9 cellular contexts compared by ENCODE assay signal in the genomic region with DNA sequence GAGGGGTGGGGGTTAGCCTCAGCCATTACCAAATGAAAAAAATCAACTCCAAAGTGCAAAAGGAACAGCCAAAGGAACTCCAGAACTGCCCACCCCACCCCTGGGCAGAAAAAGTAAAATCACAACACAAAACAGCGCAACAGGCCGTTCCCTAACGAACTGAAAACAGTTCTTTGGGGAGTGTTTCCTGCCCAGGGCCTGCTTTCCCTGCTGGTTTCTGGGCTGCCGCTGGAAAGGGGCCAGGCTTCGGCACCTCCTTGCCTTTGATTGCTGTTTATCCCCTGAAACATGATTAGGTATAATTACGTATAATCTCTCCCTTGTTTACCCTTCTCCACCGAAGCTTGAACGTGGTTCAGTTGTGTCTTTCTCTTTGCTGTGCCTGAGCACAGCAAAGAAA. TPM values are rescaled to one million over a fixed set of nuclear protein-coding genes. Genes with fewer than 3 reads are reported as not detected.
DNase-seq lines count a peak whose midpoint lies in the region; ATAC-seq and TF ChIP-seq lines count a peak whose summit lies in the region.
"Had no signal": no experiment of that assay in that cellular context is flagged by ENCODE, and none has a peak within 500 bp of the region (broad histone marks: within the 10 kb centered on the region; RNA-seq: fewer than 3 reads in every experiment).

No MANE protein-coding gene starts in this region.

- H3K36me3 ChIP-seq in ACC112 (ENCODE audit: insufficient read depth, low read length) = no peaks in the 10 kb centered on the region
- no peaks in the 10 kb centered on the region for H3K36me3 ChIP-seq in mesodermal cell (ENCODE audit: control insufficient read depth, insufficient read depth, low read length)

- H3K27me3 Mint-ChIP-seq in brain (peaks cover 11% of the 10 kb centered on the region), chondrocyte (ENCODE audit: low read depth) (peaks cover 12% of the 10 kb centered on the region)

- H3K4me3 Mint-ChIP-seq in brain (peak overlapping the region in 4 of 5 experiments; percentile 19 to 75 (median 37)), chondrocyte (ENCODE audit: unreplicated experiment) (no peak overlapping the region)

- no peaks in the 10 kb centered on the region for H3K9me3 ChIP-seq in mesodermal cell (ENCODE audit: control insufficient read depth, low read length)

- no peak for TF ChIP-seq CTCF in brain (conservative IDR thresholded peaks at IDR 0.05)
- no peak for TF ChIP-seq CTCF in chondrocyte (IDR thresholded peaks at IDR 0.05)

- no peak overlapping the region for H3K27ac ChIP-seq in ACC112 (ENCODE audit: low read depth, low read length)
- H3K27ac ChIP-seq in mesodermal cell (ENCODE audit: low read depth, low read length, severe bottlenecking) = peak overlapping the region; percentile 45

- no peaks in the 10 kb centered on the region for H3K79me2 ChIP-seq in ACC112 (ENCODE audit: control insufficient read depth, insufficient read depth, low read length, unreplicated experiment)

- H3K4me1 ChIP-seq in ACC112 (ENCODE audit: control insufficient read depth, insufficient read depth, low read length, unreplicated experiment) (peaks cover 26% of the 10 kb centered on the region), mesodermal cell (ENCODE audit: control insufficient read depth, insufficient read depth, low read length, poor library complexity, severe bottlenecking) (no peaks in the 10 kb centered on the region)

- 0 out of 2 replicates have a peak overlapping the region, but pooled peaks have one; percentile 3 for H3K4me3 ChIP-seq in ACC112 (ENCODE audit: low read depth, low read length)
- H3K4me3 ChIP-seq in mesodermal cell (ENCODE audit: extremely low read depth, insufficient read depth, low read length, poor library complexity, severe bottlenecking) = no peak overlapping the region

- 63 to 68% methylated on average over 2 to 5 of the region's 8 CpGs for WGBS in mesodermal cell (ENCODE audit: insufficient coverage in 2 of 2), 2 experiments

- ATAC-seq in HG02798 (IDR thresholded peaks at IDR 0.05; ENCODE audit: poor library complexity, unreplicated experiment) = no peak
- no peak for ATAC-seq in HG03095 (IDR thresholded peaks at IDR 0.05; ENCODE audit: unreplicated experiment)

- H3K27ac Mint-ChIP-seq in brain (peak overlapping the region in 3 of 5 experiments; percentile 31 to 75 (median 68)), chondrocyte (ENCODE audit: unreplicated experiment) (no peak overlapping the region)

- DNase-seq in NCI-H146 treated with DMSO at 0.1 percent for 48 hours (lab: John Stamatoyannopoulos, UW; ENCODE audit: unreplicated experiment) (peak; percentile 1), chondrocyte (ENCODE audit: low spot score) (no peak), SHP77 (lab: John Stamatoyannopoulos, UW) (no peak)
- DNase-seq: foreskin fibroblast had no signal

- H3K27me3 ChIP-seq in ACC112 (ENCODE audit: insufficient read depth, low read length) = no peaks in the 10 kb centered on the region

- H3K9me3 Mint-ChIP-seq in brain (peaks cover 0 to 2% (median 0%) of the 10 kb centered on the region in 5 experiments), chondrocyte (ENCODE audit: low read depth) (no peaks in the 10 kb centered on the region)

- H3K36me3 Mint-ChIP-seq in brain (no peaks in the 10 kb centered on the region), chondrocyte (ENCODE audit: low read depth) (no peaks in the 10 kb centered on the region)

- H3K4me1 Mint-ChIP-seq in brain (peaks cover 34% of the 10 kb centered on the region), chondrocyte (ENCODE audit: low read depth) (peaks cover 27% of the 10 kb centered on the region)

- H2AFZ ChIP-seq in ACC112 (ENCODE audit: low read length, unreplicated experiment) = peak overlapping the region; percentile 55

RNA-seq across cellular contexts. Expression of a gene that starts 57.5 kb away (rescaled TPM):
- polyA plus RNA-seq in brain (ENCODE audit: insufficient read depth, low read depth, low replicate concordance) = 64.2 TPM
- 85.7 TPM for polyA plus RNA-seq in mesodermal cell (2013, experiment 1 of 2)
- 75.2 TPM for polyA plus RNA-seq in mesodermal cell (2013, experiment 2 of 2)
- 40.9 to 50.0 TPM (median 42.1 TPM) in 3 replicates for total RNA-seq in chondrocyte
